In the genomic region with DNA sequence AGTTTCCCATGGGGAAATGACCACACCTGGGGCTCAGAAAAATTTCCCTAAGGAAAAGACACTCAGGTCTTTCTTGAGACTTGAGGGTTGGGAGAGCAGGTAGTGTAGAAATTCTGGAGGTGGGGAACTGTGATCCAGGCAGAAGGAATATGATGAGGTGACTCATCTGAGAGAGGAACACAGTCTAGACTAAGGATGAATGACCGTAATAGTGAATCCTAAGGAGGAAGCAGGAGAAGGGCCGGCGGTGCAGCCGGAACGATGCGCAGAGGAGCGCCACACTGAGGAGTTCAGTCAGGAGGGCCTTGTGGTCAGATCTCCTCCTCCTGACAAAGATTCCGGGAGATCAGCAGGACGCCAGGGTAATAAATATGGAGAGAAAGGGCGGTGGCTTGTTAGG, we compare ENCODE assay signal across 10 cellular contexts.
"Had no signal": no experiment of that assay in that cellular context is flagged by ENCODE, and none has a peak within 500 bp of the region (broad histone marks: within the 10 kb centered on the region; RNA-seq: fewer than 3 reads in every experiment).

No MANE protein-coding gene starts in this region.

- H3K4me3 ChIP-seq: esophagus squamous epithelium had no signal

- H3K9me3 ChIP-seq: esophagus squamous epithelium had no signal

- H3K27me3 ChIP-seq: brain microvascular endothelial cell, esophagus squamous epithelium had no signal

- H3K4me3 Mint-ChIP-seq: activated CD4-positive, alpha-beta memory T cell treated with anti-CD3 and anti-CD28 coated beads, Interleukin-2, amount 10 ng/mL, durations not matched to agents 7 days and 5 days; nephron had no signal

- H3K36me3 ChIP-seq: brain microvascular endothelial cell, esophagus squamous epithelium had no signal

- H3K27ac Mint-ChIP-seq: activated CD4-positive, alpha-beta memory T cell treated with anti-CD3 and anti-CD28 coated beads, Interleukin-2, amount 10 ng/mL, durations not matched to agents 7 days and 5 days; nephron had no signal

- H3K27me3 Mint-ChIP-seq: activated CD4-positive, alpha-beta memory T cell treated with anti-CD3 and anti-CD28 coated beads, Interleukin-2, amount 10 ng/mL, durations not matched to agents 7 days and 5 days had no signal

- H3K9me3 Mint-ChIP-seq: activated CD4-positive, alpha-beta memory T cell treated with anti-CD3 and anti-CD28 coated beads, Interleukin-2, amount 10 ng/mL, durations not matched to agents 7 days and 5 days; nephron had no signal

- H3K27ac ChIP-seq: brain microvascular endothelial cell, esophagus squamous epithelium had no signal

- DNase-seq: activated CD4-positive, alpha-beta memory T cell treated with anti-CD3 and anti-CD28 coated beads, Interleukin-2, amount 10 ng/mL, durations not matched to agents 7 days and 5 days; activated naive CD4-positive, alpha-beta T cell; amygdala; brain microvascular endothelial cell; esophagus squamous epithelium; foreskin fibroblast; stimulated activated CD4-positive, alpha-beta T cell treated with anti-CD3 and anti-CD28 coated beads, Interleukin-15, amount 100 ng/mL, for 24 hours; stimulated activated CD4-positive, alpha-beta T cell treated with anti-CD3 and anti-CD28 coated beads, Interleukin-4, amount 100 ng/mL, for 24 hours; SW 1271 had no signal
